23 cellular contexts compared by ENCODE assay signal in the genomic region with DNA sequence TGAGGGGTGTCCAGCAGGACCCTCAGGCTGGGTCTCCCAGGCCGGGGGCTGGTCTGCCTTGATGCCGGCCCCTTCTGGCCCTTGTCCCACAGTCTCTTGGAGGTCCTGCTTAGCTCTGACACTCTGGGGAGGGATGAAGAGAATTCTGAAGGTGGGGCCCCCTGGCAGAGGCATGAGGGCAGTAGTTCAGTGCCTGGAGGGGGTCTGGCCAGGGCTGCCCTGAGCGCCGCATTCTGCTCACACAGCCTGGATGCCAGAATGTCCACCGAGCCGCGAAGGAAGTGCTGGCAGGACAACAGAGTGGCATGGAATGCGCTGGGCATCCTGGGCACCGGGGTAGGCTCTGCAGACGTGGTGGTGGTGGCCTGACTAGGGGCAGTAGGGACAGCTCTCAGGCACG. TPM values are rescaled to one million over a fixed set of nuclear protein-coding genes. Genes with fewer than 3 reads are reported as not detected.
A peak's percentile ranks its signal among the peaks of the same experiment; 100 is the strongest.
DNase-seq lines count a peak whose midpoint lies in the region; ATAC-seq, FAIRE-seq and TF ChIP-seq lines count a peak whose summit lies in the region.
"Had no signal": no experiment of that assay in that cellular context is flagged by ENCODE, and none has a peak within 500 bp of the region (broad histone marks: within the 10 kb centered on the region; RNA-seq: fewer than 3 reads in every experiment).

No MANE protein-coding gene starts in this region.

- intact Hi-C loops in cardiac septum (cut with DNase I) (no loop called here), right cardiac atrium (cut with DNase I) (no loop called here), posterior vena cava (cut with DNase I) (no loop called here)

- H3K4me3 ChIP-seq in cardiac muscle cell (no peak overlapping the region), right cardiac atrium (ENCODE audit: low read length) (no peak overlapping the region)

- DNase-seq in cardiac muscle cell (ENCODE audit: low read depth in 1 of 2, low spot score in 1 of 2) (no peak), cardiac septum (ENCODE audit: low spot score) (no peak), right cardiac atrium (peak in 2 of 3 donors; percentile 31 to 68), posterior vena cava (ENCODE audit: low spot score) (peak; percentile 69), urothelium cell line (ENCODE audit: low spot score) (no peak), NCI-H1436 treated with DMSO at 0.1 percent for 48 hours (lab: John Stamatoyannopoulos, UW) (no peak)
- DNase-seq: activated CD8-positive, alpha-beta memory T cell treated with anti-CD3 and anti-CD28 coated beads for 24 hours; activated naive CD4-positive, alpha-beta T cell treated with anti-CD3 and anti-CD28 coated beads for 36 hours; activated T-cell treated with anti-CD3 and anti-CD28 coated beads, Interleukin-2, amount 50 U/mL, for 24 hours; GDM1; islet precursor cell; Karpas-422; mesendoderm; MV-4-11; naive B cell; NCI-H2171 treated with DMSO at 0.1 percent for 48 hours; NCI-H524 treated with DMSO at 0.1 percent for 48 hours; stimulated activated CD4-positive, alpha-beta T cell treated with anti-CD3 and anti-CD28 coated beads, Interleukin-4, amount 100 ng/mL, for 4 hours; stimulated activated naive CD8-positive, alpha-beta T cell treated with anti-CD3 and anti-CD28 coated beads, Interleukin-15, Interleukin-2, amounts not matched to agents 100 U/mL and 50 U/mL, for 24 hours; T-helper 2 cell had no signal

- peaks cover 73% of the 10 kb centered on the region for H3K4me1 ChIP-seq in cardiac muscle cell (ENCODE audit: low read depth)
- H3K4me1 ChIP-seq in right cardiac atrium (ENCODE audit: control insufficient read depth, insufficient read depth, low read length): peaks cover 47% of the 10 kb centered on the region

- H3K27me3 ChIP-seq in cardiac muscle cell (no peaks in the 10 kb centered on the region), right cardiac atrium (ENCODE audit: control insufficient read depth, insufficient read depth) (no peaks in the 10 kb centered on the region)

- no peaks in the 10 kb centered on the region for H3K9me3 ChIP-seq in cardiac muscle cell (ENCODE audit: low read depth)
- no peaks in the 10 kb centered on the region for H3K9me3 ChIP-seq in right cardiac atrium (ENCODE audit: control insufficient read depth, low read length)

- 44% methylated on average over 11 of the region's 11 CpGs for WGBS in right cardiac atrium

- peaks cover 8% of the 10 kb centered on the region for H3K36me3 ChIP-seq in cardiac muscle cell

- TF ChIP-seq CTCF in cardiac muscle cell (IDR thresholded peaks at IDR 0.05; ENCODE audit: low read depth, low read length): no peak

- ATAC-seq in right cardiac atrium: peak in 1 of 2 donors; percentile 28
- no peak for ATAC-seq in GM21825 (IDR thresholded peaks at IDR 0.05; ENCODE audit: unreplicated experiment)
- ATAC-seq in GM18519 (IDR thresholded peaks at IDR 0.05; ENCODE audit: low FRiP score, unreplicated experiment): no peak
- ATAC-seq: stimulated activated naive CD8-positive, alpha-beta T cell treated with anti-CD3 and anti-CD28 coated beads, Interleukin-15, Interleukin-2, amounts not matched to agents 100 U/mL and 50 U/mL, for 24 hours had no signal

- H3K27ac ChIP-seq in cardiac muscle cell (peak overlapping the region; percentile 87), right cardiac atrium (ENCODE audit: low read length) (peak overlapping the region; percentile 46)

- FAIRE-seq in urothelium cell line (lab: Jason Lieb, UNC): peak; percentile 48
- FAIRE-seq: H54 had no signal

RNA-seq across cellular contexts. Expression of a gene that starts 55.5 kb away (rescaled TPM):
- total RNA-seq in cardiac muscle cell: 232 and 274 TPM in 2 replicates
- 106 and 155 TPM in 2 replicates for polyA plus RNA-seq in cardiac muscle cell
- 50.2 TPM for total RNA-seq in cardiac septum
- 10 to 100 TPM; 54.5 to 68.8 (median 63.2) TPM for total RNA-seq in right cardiac atrium
- 31.6 TPM for polyA plus RNA-seq in right cardiac atrium
- total RNA-seq in posterior vena cava: 10 to 100 TPM; 17.4 to 18.4 TPM

Comparison
In these comparisons a context has a peak if more than half of its experiments do, and no peak if none do; other contexts are left out.
1. DNase-seq: peak in right cardiac atrium (2 of 3) and posterior vena cava (single experiment); none in cardiac muscle cell (0 of 2), cardiac septum (single experiment), urothelium cell line (single experiment) and NCI-H1436 treated with DMSO at 0.1 percent for 48 hours (single experiment).